In genomic region chr17:78944026-78944425, GRCh38 we compare ENCODE assay signal across 35 cellular contexts. TPM values are rescaled to one million over a fixed set of nuclear protein-coding genes. Genes with fewer than 3 reads are reported as not detected.
"Had no signal": no experiment of that assay in that cellular context is flagged by ENCODE, and none has a peak within 500 bp of the region (broad histone marks: within the 10 kb centered on the region; RNA-seq: fewer than 3 reads in every experiment).

No MANE protein-coding gene starts in this region.

- H3K4me1 ChIP-seq: breast epithelium had no signal

- H3K36me3 ChIP-seq: adrenal gland, brain microvascular endothelial cell, breast epithelium had no signal

- H3K27ac ChIP-seq: adrenal gland, body of pancreas, brain microvascular endothelial cell, breast epithelium, VCaP had no signal

- H3K9me3 ChIP-seq: adrenal gland, body of pancreas, breast epithelium had no signal

- FAIRE-seq: astrocyte, TTC549 had no signal

- DNase-seq: activated B cell treated with CpG ODN at 0.5 μM for 24 hours; activated CD4-positive, alpha-beta memory T cell treated with anti-CD3 and anti-CD28 coated beads for 36 hours; activated CD4-positive, alpha-beta T cell treated with anti-CD3 and anti-CD28 coated beads for 4 hours; activated CD4-positive, alpha-beta T cell treated with anti-CD3 and anti-CD28 coated beads, Interleukin-2, amount 10 ng/mL, durations not matched to agents 24 days and 14 days; activated CD4-positive, alpha-beta T cell treated with anti-CD3 and anti-CD28 coated beads, Interleukin-2, amount 50 U/mL, for 1 hour; activated CD4-positive, alpha-beta T cell treated with anti-CD3 and anti-CD28 coated beads, Interleukin-2, amount 50 U/mL, for 4 hours; activated CD4-positive, CD25-positive, alpha-beta regulatory T cell treated with anti-CD3 and anti-CD28 coated beads, Interleukin-2, amount 50 U/mL, for 72 hours; activated CD8-positive, alpha-beta memory T cell treated with anti-CD3 and anti-CD28 coated beads, Interleukin-2, amount 50 U/mL, for 4 hours; activated CD8-positive, alpha-beta T cell treated with anti-CD3 and anti-CD28 coated beads for 36 hours; activated effector memory CD4-positive, alpha-beta T cell treated with anti-CD3 and anti-CD28 coated beads, Interleukin-2, amount 50 U/mL, for 16 hours; activated gamma-delta T cell treated with Interleukin-2 at 50 U/mL for 16 hours; activated naive CD4-positive, alpha-beta T cell; activated naive CD4-positive, alpha-beta T cell treated with anti-CD3 and anti-CD28 coated beads for 36 hours; activated naive CD4-positive, alpha-beta T cell treated with anti-CD3 and anti-CD28 coated beads, Interleukin-2, amount 50 U/mL, for 16 hours; activated naive CD8-positive, alpha-beta T cell treated with anti-CD3 and anti-CD28 coated beads for 36 hours; activated T-cell treated with anti-CD3 and anti-CD28 coated beads for 4 hours; activated T-cell treated with anti-CD3 and anti-CD28 coated beads, Interleukin-2, amount 50 U/mL, for 1 hour; activated T-cell treated with anti-CD3 and anti-CD28 coated beads, Interleukin-2, amount 50 U/mL, for 4 hours; activated T-cell treated with anti-CD3 and anti-CD28 coated beads, Interleukin-2, amount 50 U/mL, for 72 hours; adrenal gland; amniotic stem cell; aorta; body of pancreas; brain microvascular endothelial cell; central memory CD4-positive, alpha-beta T cell; T-helper 17 cell; T-helper 9 cell had no signal

- H3K4me3 ChIP-seq: adrenal gland, body of pancreas, breast epithelium had no signal

- H3K27me3 ChIP-seq: adrenal gland, body of pancreas, brain microvascular endothelial cell, breast epithelium had no signal

- ATAC-seq: activated CD8-positive, alpha-beta T cell treated with anti-CD3 and anti-CD28 coated beads for 36 hours; activated naive CD4-positive, alpha-beta T cell treated with anti-CD3 and anti-CD28 coated beads, Interleukin-2, amount 50 U/mL, for 72 hours; activated T-cell treated with anti-CD3 and anti-CD28 coated beads, Interleukin-2, amount 50 U/mL, for 4 hours; activated T-cell treated with anti-CD3 and anti-CD28 coated beads, Interleukin-2, amount 50 U/mL, for 72 hours; activated T-helper 17 cell treated with anti-CD3 and anti-CD28 coated beads, Interleukin-2, amount 50 U/mL, for 72 hours; body of pancreas; T-helper 17 cell had no signal

RNA-seq across cellular contexts. Expression of gene CEP295NL, which starts 41.0 kb away (rescaled TPM):
- total RNA-seq: activated CD4-positive, alpha-beta memory T cell treated with anti-CD3 and anti-CD28 coated beads for 36 hours; activated CD8-positive, alpha-beta memory T cell treated with anti-CD3 and anti-CD28 coated beads for 36 hours; activated naive CD4-positive, alpha-beta T cell treated with anti-CD3 and anti-CD28 coated beads for 36 hours; activated T-cell treated with anti-CD3 and anti-CD28 coated beads, Interleukin-2, amount 50 U/mL, for 4 hours; activated T-helper 1 cell treated with anti-CD3 and anti-CD28 coated beads, Interleukin-12 subunit alpha, Interleukin-12 subunit beta, Interleukin-2, Interleukin-4 antibody, amounts not matched to agents 30 ng/mL and 10 ng/mL and 1 ng/mL, durations not matched to agents 14 hours and 24 hours and 36 hours; activated T-helper 17 cell treated with anti-CD3 and anti-CD28 coated beads, Interleukin-2, amount 50 U/mL, for 72 hours had no signal
